ENCODE assay signal across 23 cellular contexts in the genomic region with DNA sequence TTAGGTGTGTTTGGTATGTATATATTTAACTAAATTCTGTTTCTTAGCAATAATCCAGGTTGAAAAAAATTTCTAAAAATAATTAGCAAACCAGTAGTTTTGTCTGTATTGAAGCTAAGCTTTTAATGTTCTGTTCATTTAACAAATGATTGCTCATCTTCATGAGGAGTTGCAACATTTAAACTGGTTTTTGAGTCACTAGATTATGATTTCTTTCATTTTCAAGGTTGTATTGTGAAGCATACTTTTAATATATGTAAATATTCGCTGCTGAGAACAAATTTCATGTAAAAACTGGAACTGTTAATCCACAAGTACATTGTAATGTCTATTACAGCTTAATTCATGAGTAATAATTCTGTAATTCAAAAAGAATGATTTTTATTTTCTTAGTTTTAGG.
A peak's percentile ranks its signal among the peaks of the same experiment; 100 is the strongest.
DNase-seq lines count a peak whose midpoint lies in the region; ATAC-seq and TF ChIP-seq lines count a peak whose summit lies in the region.
"Had no signal": no experiment of that assay in that cellular context is flagged by ENCODE, and none has a peak within 500 bp of the region (broad histone marks: within the 10 kb centered on the region; RNA-seq: fewer than 3 reads in every experiment).

No MANE protein-coding gene starts in this region.

- H2BK15ac ChIP-seq in mesenchymal stem cell (ENCODE audit: low read depth, poor library complexity, severe bottlenecking), result no peak overlapping the region

- H2AFZ ChIP-seq in GM23248 (no peak overlapping the region), mesenchymal stem cell (ENCODE audit: low read depth, low read length) (no peak overlapping the region)
- H2AFZ ChIP-seq: parathyroid adenoma had no signal

- H2BK120ac ChIP-seq in mesenchymal stem cell (ENCODE audit: low read depth, low read length), result no peak overlapping the region

- no peak overlapping the region for H2AK5ac ChIP-seq in mesenchymal stem cell (ENCODE audit: low read length, severe bottlenecking)

- peak overlapping the region; percentile 21 for H3K27ac Mint-ChIP-seq in CD4-positive, alpha-beta T cell
- peak overlapping the region; percentile 58 for H3K27ac Mint-ChIP-seq in activated naive CD8-positive, alpha-beta T cell
- H3K27ac Mint-ChIP-seq in glutamatergic neuron (ENCODE audit: unreplicated experiment), result no peak overlapping the region
- H3K27ac Mint-ChIP-seq: type B pancreatic cell had no signal

- H3K4me2 ChIP-seq in GM23248 (ENCODE audit: unreplicated experiment) (no peak overlapping the region), mesenchymal stem cell (ENCODE audit: low read length, poor library complexity, severe bottlenecking) (no peak overlapping the region)

- POLR2A ChIA-PET in CD4-positive, alpha-beta T cell (lab: Charles Lee), result no interaction called here

- no peak overlapping the region for H3K14ac ChIP-seq in mesenchymal stem cell (ENCODE audit: low read length in 2 of 2)

- H4K91ac ChIP-seq in mesenchymal stem cell (ENCODE audit: low read length), result no peak overlapping the region

- no peak overlapping the region for H3K4ac ChIP-seq in mesenchymal stem cell (ENCODE audit: low read depth in 1 of 2, low read length in 2 of 2)

- CTCF ChIA-PET in CD4-positive, alpha-beta T cell (lab: Charles Lee), result interaction anchor here (1.2 kb wide), 1 partner anchor 10 kb away, joined by 4 read pairs; no protein-coding TSS in a partner anchor

- H3K9me3 Mint-ChIP-seq in CD4-positive, alpha-beta T cell, result no peaks in the 10 kb centered on the region
- no peaks in the 10 kb centered on the region for H3K9me3 Mint-ChIP-seq in activated naive CD8-positive, alpha-beta T cell (ENCODE audit: low read depth)
- no peaks in the 10 kb centered on the region for H3K9me3 Mint-ChIP-seq in glutamatergic neuron (ENCODE audit: unreplicated experiment)
- H3K9me3 Mint-ChIP-seq: type B pancreatic cell had no signal

- H2BK5ac ChIP-seq in mesenchymal stem cell (ENCODE audit: low read depth, low read length, poor library complexity, severe bottlenecking), result no peak overlapping the region

- H4K8ac ChIP-seq in mesenchymal stem cell (ENCODE audit: low read length), result no peak overlapping the region

- H3K79me2 ChIP-seq in GM23248 (ENCODE audit: insufficient read depth), result peaks cover 31% of the 10 kb centered on the region
- H3K79me2 ChIP-seq: parathyroid adenoma had no signal

- H3K4me1 ChIP-seq in GM23248 (ENCODE audit: insufficient read depth) (peaks cover 28% of the 10 kb centered on the region), mesenchymal stem cell (ENCODE audit: control insufficient read depth, insufficient read depth, low read depth, low read length) (peaks cover 2% of the 10 kb centered on the region)
- H3K4me1 ChIP-seq: parathyroid adenoma, right lobe of liver had no signal

- peaks cover 25% of the 10 kb centered on the region for H3K4me1 Mint-ChIP-seq in CD4-positive, alpha-beta T cell (ENCODE audit: low read depth)
- H3K4me1 Mint-ChIP-seq in activated naive CD8-positive, alpha-beta T cell (ENCODE audit: low read depth), result peaks cover 34% of the 10 kb centered on the region
- H3K4me1 Mint-ChIP-seq in glutamatergic neuron (ENCODE audit: low read depth, unreplicated experiment), result peaks cover 3% of the 10 kb centered on the region

- intact Hi-C loops in CD4-positive, alpha-beta T cell (cut with DNase I, micrococcal nuclease), result no loop called here
- intact Hi-C loops in cardiac septum (cut with DNase I), result no loop called here

- no peak overlapping the region for H3K18ac ChIP-seq in mesenchymal stem cell (ENCODE audit: low read depth in 1 of 2, low read length in 2 of 2)

- no peaks in the 10 kb centered on the region for H3K9me2 ChIP-seq in GM23248 (ENCODE audit: insufficient read depth)

- peaks cover 40% of the 10 kb centered on the region; the same call in 1 of the 2 replicates for H3F3A ChIP-seq in GM23248 (ENCODE audit: insufficient read depth)

- H3K9ac ChIP-seq in GM23248 (peak overlapping the region; percentile 11; the same call in 1 of the 2 replicates), mesenchymal stem cell (ENCODE audit: low read length) (peak overlapping the region; percentile 41)
- H3K9ac ChIP-seq: parathyroid adenoma had no signal

- ATAC-seq in CD4-positive, alpha-beta T cell (ENCODE audit: poor library complexity), result no peak

- H3K27me3 Mint-ChIP-seq in CD4-positive, alpha-beta T cell, result no peaks in the 10 kb centered on the region
- no peaks in the 10 kb centered on the region for H3K27me3 Mint-ChIP-seq in activated naive CD8-positive, alpha-beta T cell
- H3K27me3 Mint-ChIP-seq in glutamatergic neuron (ENCODE audit: unreplicated experiment), result no peaks in the 10 kb centered on the region
- H3K27me3 Mint-ChIP-seq: type B pancreatic cell had no signal

- H3K27ac ChIP-seq in CD4-positive, alpha-beta T cell (ENCODE audit: low read depth, low read length), result no peak overlapping the region
- H3K27ac ChIP-seq in GM23248 (peak overlapping the region; percentile 13), mesenchymal stem cell (ENCODE audit: low read length, poor library complexity, severe bottlenecking) (no peak overlapping the region)
- H3K27ac ChIP-seq: parathyroid adenoma, right lobe of liver had no signal

- in situ Hi-C loops in GM23248 (cut with MboI), result no loop called here

- H3K36me3 ChIP-seq in GM23248 (ENCODE audit: low read depth) (peaks cover 64% of the 10 kb centered on the region), mesenchymal stem cell (ENCODE audit: control insufficient read depth in 1 of 2, insufficient read depth in 2 of 2, low read depth in 1 of 2, low read length in 2 of 2) (peaks cover 8 to 78% of the 10 kb centered on the region in 2 experiments)

- no peak for DNase-seq in CD4-positive, alpha-beta T cell
- DNase-seq in GM23248 (peak; percentile 53), mesenchymal stem cell (no peak), foreskin fibroblast (no peak), T1000 (lab: John Stamatoyannopoulos, UW) (no peak), cardiac septum (ENCODE audit: low spot score) (no peak), glutamatergic neuron (no peak)
- DNase-seq: activated CD4-positive, alpha-beta T cell treated with anti-CD3 and anti-CD28 coated beads for 4 hours; activated gamma-delta T cell; DMS79 treated with DMSO at 0.1 percent for 48 hours; effector CD4-positive, alpha-beta T cell; esophagus squamous epithelium; kidney glomerular epithelial cell; NCI-H187; NCI-H2227 treated with DMSO at 0.1 percent for 48 hours; NCI-H82; OCI-M1; right lobe of liver; Right ventricle myocardium superior; T-helper 1 cell had no signal

- H3K23ac ChIP-seq in mesenchymal stem cell (ENCODE audit: low read length in 2 of 2), result no peak overlapping the region

- H3K4me3 Mint-ChIP-seq in CD4-positive, alpha-beta T cell, result no peak overlapping the region
- no peak overlapping the region for H3K4me3 Mint-ChIP-seq in activated naive CD8-positive, alpha-beta T cell
- no peak overlapping the region for H3K4me3 Mint-ChIP-seq in glutamatergic neuron (ENCODE audit: unreplicated experiment)
- H3K4me3 Mint-ChIP-seq: type B pancreatic cell had no signal

- H3K36me3 Mint-ChIP-seq in CD4-positive, alpha-beta T cell (ENCODE audit: low read depth), result peaks cover 88% of the 10 kb centered on the region
- peaks cover 7% of the 10 kb centered on the region for H3K36me3 Mint-ChIP-seq in activated naive CD8-positive, alpha-beta T cell
- H3K36me3 Mint-ChIP-seq in glutamatergic neuron (ENCODE audit: unreplicated experiment), result no peaks in the 10 kb centered on the region

- 83 to 96% methylated on average over 1 of the region's 1 CpG for WGBS in GM23248 (ENCODE audit: low coverage in 1 of 2, low lambda C conversion rate in 2 of 2, missing lambda C conversion rate in 2 of 2), 2 experiments
- no CpG with 5 or more reads among the region's 1 CpG for WGBS in mesenchymal stem cell

- no peaks in the 10 kb centered on the region for H4K20me1 ChIP-seq in GM23248 (ENCODE audit: insufficient read depth)

- H3K4me3 ChIP-seq in GM23248, result no peak overlapping the region
- no peak overlapping the region for H3K4me3 ChIP-seq in mesenchymal stem cell (ENCODE audit: insufficient read depth in 1 of 2, low read depth in 1 of 2, low read length in 2 of 2)
- H3K4me3 ChIP-seq in foreskin fibroblast (ENCODE audit: low read depth in 1 of 2, low read length in 2 of 2), result no peak overlapping the region
- H3K4me3 ChIP-seq: esophagus squamous epithelium, right lobe of liver had no signal

- H3K27me3 ChIP-seq in CD4-positive, alpha-beta T cell (ENCODE audit: control insufficient read depth, insufficient read depth, low read length), result no peaks in the 10 kb centered on the region
- H3K27me3 ChIP-seq in GM23248 (replicated peaks; ENCODE audit: insufficient read depth) (no peaks in the 10 kb centered on the region), mesenchymal stem cell (ENCODE audit: control insufficient read depth in 1 of 2, insufficient read depth in 1 of 2, low read length in 2 of 2) (no peaks in the 10 kb centered on the region)
- H3K27me3 ChIP-seq: esophagus squamous epithelium, right lobe of liver had no signal

- peaks cover 9% of the 10 kb centered on the region for H3K79me1 ChIP-seq in mesenchymal stem cell (replicated peaks; ENCODE audit: low read length, poor library complexity, severe bottlenecking)

- H2BK12ac ChIP-seq in mesenchymal stem cell (ENCODE audit: low read length in 2 of 2), result no peak overlapping the region

- no peak for TF ChIP-seq CTCF in CD4-positive, alpha-beta T cell (IDR thresholded peaks at IDR 0.05)
- TF ChIP-seq CTCF in foreskin fibroblast (IDR thresholded peaks at IDR 0.05; ENCODE audit: low read depth, low read length), result no peak
- TF ChIP-seq CTCF in glutamatergic neuron (IDR thresholded peaks at IDR 0.05; ENCODE audit: partially characterized antibody, unreplicated experiment), result no peak

- H3K9me3 ChIP-seq in CD4-positive, alpha-beta T cell (ENCODE audit: control insufficient read depth, low read length), result no peaks in the 10 kb centered on the region
- H3K9me3 ChIP-seq in GM23248 (ENCODE audit: low read depth) (no peaks in the 10 kb centered on the region), mesenchymal stem cell (ENCODE audit: control insufficient read depth, low read length) (no peaks in the 10 kb centered on the region)
- H3K9me3 ChIP-seq: esophagus squamous epithelium, right lobe of liver had no signal
